8 cellular contexts compared by ENCODE assay signal in genomic region chr11:73143126-73143838, GRCh38. TPM values are rescaled to one million over a fixed set of nuclear protein-coding genes. Genes with fewer than 3 reads are reported as not detected.
DNase-seq lines count a peak whose midpoint lies in the region; ATAC-seq and TF ChIP-seq lines count a peak whose summit lies in the region.

No MANE protein-coding gene starts in this region.

- no peak for TF ChIP-seq EP300 in neural cell (conservative IDR thresholded peaks at IDR 0.05; ENCODE audit: poor library complexity, severe bottlenecking)

- H3K4me1 ChIP-seq in BLaER1 treated with 17β-estradiol and CSF1 and Interleukin-3, amounts not matched to agents 10 nM and 100 nM: peaks cover 57 to 77% (median 73%) of the 10 kb centered on the region in 10 experiments

- peaks cover 31% of the 10 kb centered on the region for H3K79me2 ChIP-seq in neural cell (replicated peaks; ENCODE audit: insufficient read depth, low read length)

- H2AFZ ChIP-seq in neural cell (ENCODE audit: low read depth, low read length): peak overlapping the region; percentile 96

- H3K9me2 ChIP-seq in neural cell (ENCODE audit: insufficient read depth, low read length): no peaks in the 10 kb centered on the region

- ATAC-seq in HG03025 (IDR thresholded peaks at IDR 0.05; ENCODE audit: low FRiP score, unreplicated experiment) (no peak), HG03342 (IDR thresholded peaks at IDR 0.05; ENCODE audit: unreplicated experiment) (no peak)

- peak overlapping the region; percentile 86 to 96 (median 94) for H3K27ac ChIP-seq in BLaER1 treated with 17β-estradiol and CSF1 and Interleukin-3, amounts not matched to agents 10 nM and 100 nM
- H3K27ac ChIP-seq in epithelial cell of prostate (peak overlapping the region; percentile 84), neural cell (ENCODE audit: low read length) (peak overlapping the region; percentile 90)

- peak overlapping the region; percentile 76 to 99 (median 92) for H3K4me3 ChIP-seq in BLaER1 treated with 17β-estradiol and CSF1 and Interleukin-3, amounts not matched to agents 10 nM and 100 nM
- H3K4me3 ChIP-seq in H7 (ENCODE audit: insufficient read depth, low read depth, low read length) (peak overlapping the region; percentile 79), neural cell (ENCODE audit: low read length) (peak overlapping the region; percentile 97)

- H3K9me3 ChIP-seq in BLaER1 treated with 17β-estradiol and CSF1 and Interleukin-3, amounts not matched to agents 10 nM and 100 nM (replicated peaks in 1 of 11): no peaks in the 10 kb centered on the region
- no peaks in the 10 kb centered on the region for H3K9me3 ChIP-seq in neural cell (ENCODE audit: low read length)

- no peaks in the 10 kb centered on the region for H3K27me3 ChIP-seq in BLaER1 treated with 17β-estradiol and CSF1 and Interleukin-3, amounts not matched to agents 10 nM and 100 nM
- H3K27me3 ChIP-seq in H7 (ENCODE audit: control insufficient read depth, insufficient read depth, low read length): peaks cover 3% of the 10 kb centered on the region; the same call in 1 of the 2 replicates
- H3K27me3 ChIP-seq in neural cell (ENCODE audit: insufficient read depth, low read depth, low read length): no peaks in the 10 kb centered on the region

- TF ChIP-seq RAD21 in neural cell (conservative IDR thresholded peaks at IDR 0.05): no peak

- H4K20me1 ChIP-seq in BLaER1 treated with 17β-estradiol and CSF1 and Interleukin-3, amounts not matched to agents 10 nM and 100 nM: peaks cover 0 to 31% (median 8%) of the 10 kb centered on the region in 11 experiments; a peak in 11 of 22 replicates
- no peaks in the 10 kb centered on the region for H4K20me1 ChIP-seq in neural cell (ENCODE audit: insufficient read depth)

- peaks cover 3% of the 10 kb centered on the region for H3F3A ChIP-seq in neural cell (ENCODE audit: insufficient read depth, low read length, poor library complexity, severe bottlenecking)

- no peak for DNase-seq in H7
- peak; percentile 31 for DNase-seq in SK-N-DZ (ENCODE audit: low spot score)
- DNase-seq in epithelial cell of prostate (ENCODE audit: low read depth, low spot score): no peak
- DNase-seq in SW480 (ENCODE audit: low spot score): no peak

- H3K4me2 ChIP-seq in BLaER1 treated with 17β-estradiol and CSF1 and Interleukin-3, amounts not matched to agents 10 nM and 100 nM: peak overlapping the region; percentile 77 to 97 (median 88)
- peak overlapping the region; percentile 53 for H3K4me2 ChIP-seq in neural cell (ENCODE audit: low read length)

- TF ChIP-seq CTCF in neural cell (IDR thresholded peaks at IDR 0.05; ENCODE audit: poor library complexity, severe bottlenecking): no peak

- peaks cover 4 to 20% (median 9%) of the 10 kb centered on the region in 11 experiments; a peak in 15 of 22 replicates for H3K36me3 ChIP-seq in BLaER1 treated with 17β-estradiol and CSF1 and Interleukin-3, amounts not matched to agents 10 nM and 100 nM
- no peaks in the 10 kb centered on the region for H3K36me3 ChIP-seq in H7 (replicated peaks; ENCODE audit: control insufficient read depth, insufficient read depth, low read length)
- H3K36me3 ChIP-seq in neural cell (ENCODE audit: insufficient read depth, low read length): no peaks in the 10 kb centered on the region

- peak overlapping the region; percentile 83 to 96 (median 95) for H3K9ac ChIP-seq in BLaER1 treated with 17β-estradiol and CSF1 and Interleukin-3, amounts not matched to agents 10 nM and 100 nM
- peak overlapping the region; percentile 78 for H3K9ac ChIP-seq in neural cell (ENCODE audit: low read length)

TF ChIP-seq in neural cell, 6 proteins besides CTCF, POLR2A, EP300 and RAD21:
- no peak for TF ChIP-seq MXI1 (conservative IDR thresholded peaks at IDR 0.05; ENCODE audit: poor library complexity, severe bottlenecking)

RNA-seq across cellular contexts. Expression of gene FCHSD2, which starts 1.2 kb away (rescaled TPM):
- total RNA-seq in H7 (2014; rRNA removed; shearing (Covaris generic)): 4.6 and 5.9 TPM in 2 replicates
- 13.4 and 15.5 TPM in 2 replicates for polyA plus RNA-seq in SK-N-DZ (2014; cell fraction: cytosol; rRNA removed)
- polyA plus RNA-seq in SK-N-DZ (2014; cell fraction: nucleus; rRNA removed): 13.3 and 25.8 TPM in 2 replicates
- polyA plus RNA-seq in neural cell: 40.8 and 44.0 TPM in 2 replicates
- polyA minus RNA-seq in neural cell: 47.7 and 53.1 TPM in 2 replicates
